Comparison of ENCODE assay signal across 8 cellular contexts in the genomic region with DNA sequence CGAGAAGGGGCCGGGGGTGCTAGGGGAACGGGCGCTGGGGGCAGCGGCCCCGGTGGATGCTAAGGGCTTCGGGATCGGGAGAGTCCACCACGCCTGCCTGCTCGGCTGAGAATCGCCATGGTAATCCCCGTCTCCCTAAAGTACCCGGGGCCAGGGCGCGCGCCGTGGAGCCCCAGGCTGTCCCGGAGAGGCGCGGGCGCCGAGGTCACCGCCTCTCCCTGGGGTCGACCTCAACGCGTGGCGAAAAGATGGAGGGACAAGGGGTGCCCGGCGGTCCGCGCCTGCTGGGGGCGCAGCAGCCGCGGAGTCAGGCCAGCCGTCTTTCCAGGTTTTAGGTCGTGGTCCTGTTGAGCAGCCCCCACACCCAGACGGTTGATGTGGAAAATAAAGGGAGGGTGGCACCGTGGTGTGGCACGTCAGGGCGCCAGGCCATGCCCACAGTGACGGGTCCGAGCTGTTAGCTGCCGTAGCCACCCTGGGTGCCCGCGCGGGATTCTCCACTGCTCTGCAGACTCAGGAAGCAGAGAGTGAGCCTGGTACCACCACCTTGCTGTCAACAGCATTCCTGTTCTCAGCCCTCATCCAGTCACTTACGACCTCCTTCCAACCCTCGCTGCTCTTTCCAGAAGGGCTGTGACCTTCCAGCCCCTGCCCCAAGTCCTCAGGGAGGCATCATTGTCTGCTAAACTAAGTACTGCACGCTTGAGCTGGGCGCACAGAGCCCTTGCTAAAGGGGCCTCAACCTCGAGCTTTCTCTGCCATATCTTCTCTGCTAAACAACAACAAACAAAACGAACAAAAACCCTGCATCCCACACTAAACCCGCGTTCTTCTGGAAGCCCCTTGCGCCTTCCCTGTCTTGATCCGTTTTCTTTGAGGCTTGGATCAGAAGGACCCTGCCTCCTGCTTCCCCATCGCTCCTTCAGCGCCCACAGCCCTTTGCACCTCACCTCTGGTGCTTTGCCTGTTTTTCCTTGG. TPM values are rescaled to one million over a fixed set of nuclear protein-coding genes. Genes with fewer than 3 reads are reported as not detected.
DNase-seq lines count a peak whose midpoint lies in the region; ATAC-seq and TF ChIP-seq lines count a peak whose summit lies in the region.

No MANE protein-coding gene starts in this region.

- no peak overlapping the region for H2AFZ ChIP-seq in SU-DHL-6 (ENCODE audit: low read depth, low read length, severe bottlenecking)

- no peak for TF ChIP-seq CTCF in SU-DHL-6 (IDR thresholded peaks at IDR 0.05; ENCODE audit: insufficient read depth, low read length, poor library complexity, severe bottlenecking)

- H4K20me1 ChIP-seq in SU-DHL-6 (ENCODE audit: low read depth, low read length) = no peaks in the 10 kb centered on the region

- ATAC-seq in HG02759 (IDR thresholded peaks at IDR 0.05; ENCODE audit: unreplicated experiment) (peak; percentile 10), HG02973 (IDR thresholded peaks at IDR 0.05; ENCODE audit: unreplicated experiment) (no peak), HG02610 (IDR thresholded peaks at IDR 0.05; ENCODE audit: unreplicated experiment) (no peak)

- H3F3A ChIP-seq in SU-DHL-6 (ENCODE audit: insufficient read depth) = no peaks in the 10 kb centered on the region

- DNase-seq in G401 (ENCODE audit: low spot score) (peak; percentile 34), dermis blood vessel endothelial cell (peak; percentile 10), ureter (ENCODE audit: low spot score) (no peak)

- no peak overlapping the region for H3K27ac ChIP-seq in SU-DHL-6 (ENCODE audit: low read depth, low read length)

- no peaks in the 10 kb centered on the region for H3K79me2 ChIP-seq in SU-DHL-6 (ENCODE audit: insufficient read depth, low read length)

- in situ Hi-C loops in G401 (cut with HindIII; ENCODE audit: low sequenced_read_pairs) = no loop called here

- H3K9me2 ChIP-seq in SU-DHL-6 (replicated peaks; ENCODE audit: insufficient read depth, low read length) = no peaks in the 10 kb centered on the region

- H3K4me2 ChIP-seq in SU-DHL-6 (ENCODE audit: low read depth, low read length, poor library complexity, severe bottlenecking) = peak overlapping the region; percentile 59

- H3K4me3 ChIP-seq in SU-DHL-6 (ENCODE audit: insufficient read depth, low read length, poor library complexity, severe bottlenecking) (peak overlapping the region; percentile 36), mucosa of stomach (ENCODE audit: low read length) (peak overlapping the region; percentile 31)

- H3K9me3 ChIP-seq in SU-DHL-6 (ENCODE audit: insufficient read depth, low read length) = no peaks in the 10 kb centered on the region
- H3K9me3 ChIP-seq in mucosa of stomach (ENCODE audit: control insufficient read depth, low read length) = no peaks in the 10 kb centered on the region

- peaks cover 10% of the 10 kb centered on the region for H3K4me1 ChIP-seq in mucosa of stomach (ENCODE audit: control insufficient read depth, insufficient read depth, low read length)

- H3K27me3 ChIP-seq in SU-DHL-6 (ENCODE audit: low read length) (no peaks in the 10 kb centered on the region), mucosa of stomach (ENCODE audit: control insufficient read depth, insufficient read depth, low read length) (peaks cover 8% of the 10 kb centered on the region)

- H3K36me3 ChIP-seq in SU-DHL-6 (ENCODE audit: low read length) (no peaks in the 10 kb centered on the region), mucosa of stomach (ENCODE audit: control insufficient read depth, insufficient read depth, low read length) (no peaks in the 10 kb centered on the region)

- H3K9ac ChIP-seq in SU-DHL-6 (ENCODE audit: low read length) = peak overlapping the region; percentile 43
- H3K9ac ChIP-seq in mucosa of stomach (ENCODE audit: low read length) = peak overlapping the region; percentile 53

RNA-seq across cellular contexts. Expression of a gene that starts 0.7 kb away (rescaled TPM):
- 5.2 TPM in 1 of 2 replicates, not detected in the other for total RNA-seq in G401 (2014; rRNA removed; shearing (Covaris generic))
- total RNA-seq in dermis blood vessel endothelial cell (0.09 and 0.17 TPM in 2 replicates), ureter (2.2 TPM)
